ENCODE assay signal across 14 cellular contexts in the genomic region with DNA sequence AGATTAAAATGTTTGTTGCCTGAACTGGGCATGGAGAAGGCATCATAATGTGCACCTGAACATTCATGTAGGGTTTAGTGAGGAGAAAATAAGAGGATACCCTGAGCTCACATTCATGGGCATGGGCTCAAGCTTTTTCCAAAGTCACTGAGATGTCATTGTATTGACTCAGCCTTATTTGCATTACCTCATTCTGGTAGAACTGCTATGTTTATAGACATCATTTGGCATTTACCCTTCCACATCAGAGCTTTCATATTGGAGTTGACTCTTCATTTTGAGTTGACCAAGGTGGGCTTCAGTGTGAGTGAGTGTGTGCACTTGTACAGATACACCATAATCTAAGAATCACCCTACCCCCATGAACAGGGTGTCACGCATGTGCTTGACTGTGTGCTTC.
A peak's percentile ranks its signal among the peaks of the same experiment; 100 is the strongest.
DNase-seq lines count a peak whose midpoint lies in the region; ATAC-seq and TF ChIP-seq lines count a peak whose summit lies in the region.
"Had no signal": no experiment of that assay in that cellular context is flagged by ENCODE, and none has a peak within 500 bp of the region (broad histone marks: within the 10 kb centered on the region; RNA-seq: fewer than 3 reads in every experiment).

No MANE protein-coding gene starts in this region.

- no peak overlapping the region for H3K4me3 Mint-ChIP-seq in Caco-2 (ENCODE audit: unreplicated experiment)
- no peak overlapping the region for H3K4me3 Mint-ChIP-seq in HFFc6
- no peak overlapping the region for H3K4me3 Mint-ChIP-seq in activated T-cell treated with anti-CD3 and anti-CD28 coated beads, Interleukin-2, amount 50 U/mL, for 4 hours
- no peak overlapping the region for H3K4me3 Mint-ChIP-seq in CD8-positive, alpha-beta T cell
- H3K4me3 Mint-ChIP-seq: activated CD4-positive, alpha-beta memory T cell treated with anti-CD3 and anti-CD28 coated beads for 36 hours had no signal

- H3K9me3 Mint-ChIP-seq in Caco-2 (ENCODE audit: unreplicated experiment) (no peaks in the 10 kb centered on the region), HFFc6 (no peaks in the 10 kb centered on the region)
- no peaks in the 10 kb centered on the region for H3K9me3 Mint-ChIP-seq in activated T-cell treated with anti-CD3 and anti-CD28 coated beads, Interleukin-2, amount 50 U/mL, for 4 hours
- no peaks in the 10 kb centered on the region for H3K9me3 Mint-ChIP-seq in CD8-positive, alpha-beta T cell
- H3K9me3 Mint-ChIP-seq: activated CD4-positive, alpha-beta memory T cell treated with anti-CD3 and anti-CD28 coated beads for 36 hours had no signal

- 97 to 100% (median 97%) methylated on average over 1 of the region's 1 CpG for WGBS in psoas muscle, 3 donors

- H3K4me1 ChIP-seq in Caco-2 (peaks cover 22% of the 10 kb centered on the region), psoas muscle (peaks cover 51% of the 10 kb centered on the region)
- no peaks in the 10 kb centered on the region for H3K4me1 ChIP-seq in CD8-positive, alpha-beta T cell (ENCODE audit: insufficient read depth, low read length)

- H3K4me1 Mint-ChIP-seq in Caco-2 (ENCODE audit: low read depth, unreplicated experiment) (peaks cover 30% of the 10 kb centered on the region), HFFc6 (ENCODE audit: low read depth) (peaks cover 43% of the 10 kb centered on the region)
- H3K4me1 Mint-ChIP-seq in activated T-cell treated with anti-CD3 and anti-CD28 coated beads, Interleukin-2, amount 50 U/mL, for 4 hours (ENCODE audit: low read depth), result no peaks in the 10 kb centered on the region
- no peaks in the 10 kb centered on the region for H3K4me1 Mint-ChIP-seq in CD8-positive, alpha-beta T cell (ENCODE audit: low read depth)

- CTCF ChIA-PET in Caco-2 (lab: Charles Lee), result no interaction called here
- CTCF ChIA-PET in CD8-positive, alpha-beta T cell (lab: Charles Lee), result no interaction called here

- intact Hi-C loops in Caco-2 (cut with micrococcal nuclease; ENCODE audit: unreplicated experiment), result no loop called here
- intact Hi-C loops in psoas muscle (cut with DNase I), result no loop called here
- intact Hi-C loops in CD8-positive, alpha-beta T cell (cut with DNase I, micrococcal nuclease), result no loop called here

- H3K36me3 Mint-ChIP-seq in Caco-2 (ENCODE audit: insufficient read depth, unreplicated experiment) (no peaks in the 10 kb centered on the region), HFFc6 (ENCODE audit: low read depth) (no peaks in the 10 kb centered on the region)
- H3K36me3 Mint-ChIP-seq in activated T-cell treated with anti-CD3 and anti-CD28 coated beads, Interleukin-2, amount 50 U/mL, for 4 hours (ENCODE audit: insufficient read depth), result no peaks in the 10 kb centered on the region
- no peaks in the 10 kb centered on the region for H3K36me3 Mint-ChIP-seq in CD8-positive, alpha-beta T cell
- H3K36me3 Mint-ChIP-seq: activated CD4-positive, alpha-beta memory T cell treated with anti-CD3 and anti-CD28 coated beads for 36 hours had no signal

- H3K36me3 ChIP-seq in Caco-2 (ENCODE audit: control insufficient read depth, insufficient read depth, low read length) (no peaks in the 10 kb centered on the region), psoas muscle (ENCODE audit: insufficient read depth in 1 of 2, low read depth in 1 of 2) (no peaks in the 10 kb centered on the region)
- no peaks in the 10 kb centered on the region for H3K36me3 ChIP-seq in CD8-positive, alpha-beta T cell (ENCODE audit: insufficient read depth, low read length)
- H3K36me3 ChIP-seq: SJSA1 had no signal

- DNase-seq in Caco-2 (no peak), HFFc6 (peak; percentile 37), dedifferentiated amniotic fluid mesenchymal stem cell (ENCODE audit: extremely low spot score) (peak; percentile 49), psoas muscle (no peak), NCI-H510A treated with DMSO at 0.1 percent for 48 hours (lab: John Stamatoyannopoulos, UW) (no peak), GF-D8 (lab: John Stamatoyannopoulos, UW) (no peak)
- no peak for DNase-seq in activated T-cell treated with anti-CD3 and anti-CD28 coated beads, Interleukin-2, amount 50 U/mL, for 4 hours
- DNase-seq in CD8-positive, alpha-beta T cell, result no peak
- DNase-seq: activated CD4-positive, alpha-beta memory T cell treated with anti-CD3 and anti-CD28 coated beads for 36 hours; aorta; NCI-H2081 treated with DMSO at 0.1 percent for 48 hours; NK-92 treated with Interleukin-12 subunit alpha and Interleukin-12 subunit beta, amount 100 ng/mL, for 24 hours; stimulated activated naive CD4-positive, alpha-beta T cell treated with Interleukin-2 at 50 U/mL for 16 hours had no signal

- H3K27ac ChIP-seq in psoas muscle, result peak overlapping the region; percentile 69
- no peak overlapping the region for H3K27ac ChIP-seq in CD8-positive, alpha-beta T cell (ENCODE audit: low read depth, low read length)
- H3K27ac ChIP-seq: SJSA1 had no signal

- no TSS peak for BruUV-seq in Caco-2 (replicated peaks; lab: Mats Ljungman, UMichigan)

- H3K27me3 ChIP-seq in Caco-2 (replicated peaks; ENCODE audit: control insufficient read depth, insufficient read depth, low read length) (no peaks in the 10 kb centered on the region), psoas muscle (ENCODE audit: insufficient read depth in 3 of 3, low read length in 2 of 3) (no peaks in the 10 kb centered on the region)
- no peaks in the 10 kb centered on the region for H3K27me3 ChIP-seq in CD8-positive, alpha-beta T cell (ENCODE audit: insufficient read depth, low read length)
- H3K27me3 ChIP-seq: SJSA1 had no signal

- H3K27ac Mint-ChIP-seq in Caco-2 (ENCODE audit: unreplicated experiment), result peak overlapping the region; percentile 71
- H3K27ac Mint-ChIP-seq in HFFc6, result peak overlapping the region; percentile 31; the same call in 1 of the 2 replicates
- H3K27ac Mint-ChIP-seq in CD8-positive, alpha-beta T cell, result no peak overlapping the region
- H3K27ac Mint-ChIP-seq: activated CD4-positive, alpha-beta memory T cell treated with anti-CD3 and anti-CD28 coated beads for 36 hours had no signal

- H3K27me3 Mint-ChIP-seq in Caco-2 (ENCODE audit: insufficient read depth, unreplicated experiment) (no peaks in the 10 kb centered on the region), HFFc6 (ENCODE audit: insufficient read depth) (peaks cover 3% of the 10 kb centered on the region)
- H3K27me3 Mint-ChIP-seq in activated T-cell treated with anti-CD3 and anti-CD28 coated beads, Interleukin-2, amount 50 U/mL, for 4 hours (ENCODE audit: low read depth), result no peaks in the 10 kb centered on the region
- H3K27me3 Mint-ChIP-seq in CD8-positive, alpha-beta T cell (ENCODE audit: low read depth), result no peaks in the 10 kb centered on the region
- H3K27me3 Mint-ChIP-seq: activated CD4-positive, alpha-beta memory T cell treated with anti-CD3 and anti-CD28 coated beads for 36 hours had no signal

- POLR2A ChIA-PET in Caco-2 (lab: Charles Lee), result no interaction called here
- POLR2A ChIA-PET in CD8-positive, alpha-beta T cell (lab: Charles Lee), result no interaction called here

- no peak overlapping the region for H3K4me3 ChIP-seq in Caco-2 (ENCODE audit: low read depth, low read length)
- peak overlapping the region; percentile 40 for H3K4me3 ChIP-seq in psoas muscle
- H3K4me3 ChIP-seq in CD8-positive, alpha-beta T cell (ENCODE audit: low read depth, low read length), result no peak overlapping the region
- H3K4me3 ChIP-seq: SJSA1 had no signal

- peak; percentile 31 to 46 (median 40) for ATAC-seq in psoas muscle
- ATAC-seq in activated T-cell treated with anti-CD3 and anti-CD28 coated beads, Interleukin-2, amount 50 U/mL, for 4 hours, result no peak
- no peak for ATAC-seq in CD8-positive, alpha-beta T cell

- TF ChIP-seq CTCF in Caco-2 (IDR thresholded peaks at IDR 0.05; ENCODE audit: insufficient read depth in 1 of 2, low read depth in 1 of 2, low read length in 1 of 2, severe bottlenecking in 1 of 2, unreplicated experiment in 1 of 2) (no peak), HFFc6 (IDR thresholded peaks at IDR 0.05) (no peak), psoas muscle (IDR thresholded peaks at IDR 0.05) (no peak)
- TF ChIP-seq CTCF in CD8-positive, alpha-beta T cell (IDR thresholded peaks at IDR 0.05), result no peak

- no peaks in the 10 kb centered on the region for H3K9me3 ChIP-seq in Caco-2
- H3K9me3 ChIP-seq in psoas muscle, result no peaks in the 10 kb centered on the region
- H3K9me3 ChIP-seq in CD8-positive, alpha-beta T cell (ENCODE audit: low read length), result no peaks in the 10 kb centered on the region
- H3K9me3 ChIP-seq: SJSA1 had no signal

Comparison
In these comparisons a context has a peak if more than half of its experiments do, and no peak if none do; other contexts are left out.
1. DNase-seq: peak in HFFc6 (single experiment) and dedifferentiated amniotic fluid mesenchymal stem cell (single experiment); none in Caco-2 (0 of 2), psoas muscle (0 of 2), activated T-cell treated with anti-CD3 and anti-CD28 coated beads, Interleukin-2, amount 50 U/mL, for 4 hours (single experiment), CD8-positive, alpha-beta T cell (0 of 7), NCI-H510A treated with DMSO at 0.1 percent for 48 hours (single experiment) and GF-D8 (single experiment).
2. ATAC-seq: peak in psoas muscle (4 of 4); none in activated T-cell treated with anti-CD3 and anti-CD28 coated beads, Interleukin-2, amount 50 U/mL, for 4 hours (0 of 2) and CD8-positive, alpha-beta T cell (single experiment).